Comparison of ENCODE assay signal across 9 cellular contexts in the genomic region with DNA sequence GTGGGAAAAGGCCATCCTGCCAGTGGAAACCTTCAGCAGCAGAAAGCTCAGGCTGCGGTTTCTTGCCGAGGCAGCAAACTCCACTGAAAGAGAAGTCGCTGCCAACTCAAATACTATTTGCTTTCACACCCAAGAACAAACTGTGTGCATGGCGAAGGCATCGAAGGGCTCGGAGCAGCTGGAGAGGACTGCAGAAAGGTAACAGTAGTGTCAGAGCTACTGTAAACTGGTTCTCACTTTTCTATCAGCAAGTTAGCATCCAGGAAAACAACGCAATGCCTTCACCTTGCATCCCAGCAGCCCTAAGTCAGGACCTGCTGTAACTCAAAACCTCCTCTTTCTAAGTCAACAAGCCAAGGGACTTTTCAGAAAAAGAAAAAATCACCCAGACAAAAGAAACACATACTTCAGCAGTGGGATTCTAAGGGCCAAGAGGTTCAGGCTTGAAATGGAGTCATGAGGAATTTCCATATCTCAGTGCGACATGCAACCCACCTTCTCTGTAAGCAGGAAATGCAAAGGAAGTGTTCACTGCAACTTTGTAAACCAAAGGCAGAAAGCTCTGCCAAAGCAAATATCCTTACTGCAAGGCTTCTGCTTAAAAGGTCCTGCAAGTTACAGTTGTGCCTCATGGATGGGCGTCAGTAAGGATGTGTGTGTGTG.
DNase-seq lines count a peak whose midpoint lies in the region; ATAC-seq and TF ChIP-seq lines count a peak whose summit lies in the region.
"Had no signal": no experiment of that assay in that cellular context is flagged by ENCODE, and none has a peak within 500 bp of the region (broad histone marks: within the 10 kb centered on the region; RNA-seq: fewer than 3 reads in every experiment).

No MANE protein-coding gene starts in this region.

- H3F3A ChIP-seq in DOHH2 (ENCODE audit: control insufficient read depth, insufficient read depth), result peaks cover 25% of the 10 kb centered on the region

- H3K4me1 Mint-ChIP-seq in immature natural killer cell, result peaks cover 43 to 45% of the 10 kb centered on the region in 2 donors

- no peaks in the 10 kb centered on the region for H3K9me3 ChIP-seq in DOHH2 (ENCODE audit: control insufficient read depth, insufficient read depth, low read length)

- H3K9me2 ChIP-seq in DOHH2 (replicated peaks; ENCODE audit: control insufficient read depth, low read length), result no peaks in the 10 kb centered on the region

- TF ChIP-seq CTCF in DOHH2 (IDR thresholded peaks at IDR 0.05; ENCODE audit: low read depth, low read length, poor library complexity, severe bottlenecking) (no peak), astrocyte of the cerebellum (IDR thresholded peaks at IDR 0.05; ENCODE audit: low read depth, low read length, missing control alignments) (no peak)

- H3K4me3 ChIP-seq in DOHH2 (ENCODE audit: low read length) (peak overlapping the region; percentile 65), astrocyte of the cerebellum (ENCODE audit: low read depth, low read length) (no peak overlapping the region)

- no peaks in the 10 kb centered on the region for H3K36me3 Mint-ChIP-seq in immature natural killer cell

- ATAC-seq in HG02623 (IDR thresholded peaks at IDR 0.05; ENCODE audit: unreplicated experiment), result no peak

- H3K27me3 ChIP-seq in DOHH2 (ENCODE audit: control insufficient read depth, low read length), result no peaks in the 10 kb centered on the region

- H3K79me2 ChIP-seq in DOHH2 (ENCODE audit: control insufficient read depth, low read length), result peaks cover 87% of the 10 kb centered on the region

- peak overlapping the region; percentile 95 for H3K27ac ChIP-seq in DOHH2 (ENCODE audit: low read depth, low read length)

- peak overlapping the region; percentile 78 for H3K4me2 ChIP-seq in DOHH2 (ENCODE audit: low read length)

- H3K9me3 Mint-ChIP-seq in immature natural killer cell, result no peaks in the 10 kb centered on the region

- peaks cover 9% of the 10 kb centered on the region; the same call in 1 of the 2 replicates for H4K20me1 ChIP-seq in DOHH2 (ENCODE audit: control insufficient read depth, insufficient read depth, low read depth, low read length)

- DNase-seq in NCI-H2196 (lab: John Stamatoyannopoulos, UW; ENCODE audit: unreplicated experiment) (peak; percentile 40), astrocyte of the cerebellum (ENCODE audit: low read depth) (peak; percentile 82), immature natural killer cell (peak in 1 of 3 donors; percentile 12), SIG-M5 (lab: John Stamatoyannopoulos, UW) (no peak), OCI-M1 (lab: John Stamatoyannopoulos, UW) (no peak)
- DNase-seq in stimulated activated CD8-positive, alpha-beta memory T cell treated with anti-CD3 and anti-CD28 coated beads, Interleukin-4, amount 100 ng/mL, for 48 hours, result peak; percentile 44

- H3K27ac Mint-ChIP-seq in immature natural killer cell, result peak overlapping the region in 5 of 6 donors; percentile 23 to 71 (median 55)

- no peaks in the 10 kb centered on the region for H3K27me3 Mint-ChIP-seq in immature natural killer cell (ENCODE audit: low read depth in 3 of 3)

- H3K4me3 Mint-ChIP-seq in immature natural killer cell, result peak overlapping the region; percentile 51 to 79 (median 74)
- H3K4me3 Mint-ChIP-seq: neural crest cell had no signal

- peaks cover 85% of the 10 kb centered on the region for H3K4me1 ChIP-seq in DOHH2 (ENCODE audit: control insufficient read depth, low read length)

- 0 out of 2 replicates have a peak, but pooled peaks cover 4% of the 10 kb centered on the region for H3K36me3 ChIP-seq in DOHH2 (ENCODE audit: control insufficient read depth, low read length)

- in situ Hi-C loops in astrocyte of the cerebellum (cut with HindIII; ENCODE audit: low sequenced_read_pairs), result no loop called here

Comparison
In these comparisons a context has a peak if more than half of its experiments do, and no peak if none do; other contexts are left out.
1. DNase-seq: peak in NCI-H2196 (single experiment), astrocyte of the cerebellum (single experiment) and stimulated activated CD8-positive, alpha-beta memory T cell treated with anti-CD3 and anti-CD28 coated beads, Interleukin-4, amount 100 ng/mL, for 48 hours (single experiment); none in SIG-M5 (single experiment) and OCI-M1 (single experiment).